In genomic region chr18:72672364-72673151, GRCh38 we compare ENCODE assay signal across 9 cellular contexts.
DNase-seq lines count a peak whose midpoint lies in the region; ATAC-seq and TF ChIP-seq lines count a peak whose summit lies in the region.
"Had no signal": no experiment of that assay in that cellular context is flagged by ENCODE, and none has a peak within 500 bp of the region (broad histone marks: within the 10 kb centered on the region; RNA-seq: fewer than 3 reads in every experiment).

No MANE protein-coding gene starts in this region.

- TF ChIP-seq POLR2A in gastrocnemius medialis (IDR thresholded peaks at IDR 0.05): no peak

- H3K27ac ChIP-seq in gastrocnemius medialis: no peak overlapping the region
- no peak overlapping the region for H3K27ac ChIP-seq in aorta (ENCODE audit: low read depth in 1 of 2, low read length in 2 of 2)

- ATAC-seq in HG02623 (IDR thresholded peaks at IDR 0.05; ENCODE audit: unreplicated experiment): peak; percentile 39
- ATAC-seq in gastrocnemius medialis: no peak
- ATAC-seq in aorta (ENCODE audit: low FRiP score): no peak
- ATAC-seq: mucosa of descending colon had no signal

- intact Hi-C loops in gastrocnemius medialis (cut with DNase I; ENCODE audit: low total_unique reads) (no loop called here), aorta (cut with DNase I) (no loop called here)

- TF ChIP-seq CTCF in AG09319 (IDR thresholded peaks at IDR 0.05; ENCODE audit: low read depth, low read length) (peak; percentile 61), GM12873 (IDR thresholded peaks at IDR 0.05; ENCODE audit: insufficient read depth, low read depth, low read length, missing control alignments) (peak; percentile 65), kidney epithelial cell (IDR thresholded peaks at IDR 0.05; ENCODE audit: insufficient read depth, low read length, poor library complexity, severe bottlenecking) (peak; percentile 76), gastrocnemius medialis (IDR thresholded peaks at IDR 0.05 in 4 of 5, conservative IDR thresholded peaks at IDR 0.05 in 1 of 5) (peak in 1 of 5 experiments; percentile 20)

- WGBS in aorta, 2 donors: 66 to 70% methylated on average over 9 of the region's 9 CpGs

- DNase-seq in AG09319 (ENCODE audit: extremely low read depth, low read depth) (no peak), NCI-H1092 (lab: John Stamatoyannopoulos, UW) (peak; percentile 4), amniotic stem cell (lab: John Stamatoyannopoulos, UW) (peak; percentile 2), kidney epithelial cell (ENCODE audit: low read depth) (no peak), gastrocnemius medialis (no peak), aorta (no peak)

- H3K4me3 ChIP-seq in kidney epithelial cell (ENCODE audit: low read depth, low read length) (no peak overlapping the region), gastrocnemius medialis (no peak overlapping the region), aorta (ENCODE audit: low read length in 2 of 2) (no peak overlapping the region)
- H3K4me3 ChIP-seq: mucosa of descending colon had no signal

- in situ Hi-C loops in gastrocnemius medialis (cut with MboI; ENCODE audit: low sequenced_read_pairs in 4 of 4): no loop called here

- H3K4me1 ChIP-seq in gastrocnemius medialis (no peaks in the 10 kb centered on the region), aorta (ENCODE audit: control insufficient read depth in 1 of 2, insufficient read depth in 2 of 2, low read length in 2 of 2) (no peaks in the 10 kb centered on the region)

- H3K36me3 ChIP-seq in kidney epithelial cell (ENCODE audit: control insufficient read depth, insufficient read depth, low read length): no peaks in the 10 kb centered on the region
- H3K36me3 ChIP-seq in gastrocnemius medialis: no peaks in the 10 kb centered on the region
- H3K36me3 ChIP-seq in aorta (ENCODE audit: control insufficient read depth in 1 of 2, insufficient read depth in 2 of 2, low read length in 1 of 2): no peaks in the 10 kb centered on the region

- no peaks in the 10 kb centered on the region for H3K9me3 ChIP-seq in gastrocnemius medialis
- H3K9me3 ChIP-seq in aorta (ENCODE audit: control insufficient read depth, low read length): no peaks in the 10 kb centered on the region
- H3K9me3 ChIP-seq: mucosa of descending colon had no signal

- H3K27me3 ChIP-seq in kidney epithelial cell (ENCODE audit: control insufficient read depth, insufficient read depth, low read length): no peaks in the 10 kb centered on the region
- H3K27me3 ChIP-seq in gastrocnemius medialis: no peaks in the 10 kb centered on the region
- H3K27me3 ChIP-seq in aorta (ENCODE audit: control insufficient read depth in 1 of 2, insufficient read depth in 2 of 2, low read length in 1 of 2): no peaks in the 10 kb centered on the region

Comparison
In these comparisons a context has a peak if more than half of its experiments do, and no peak if none do; other contexts are left out.
1. DNase-seq: peak in NCI-H1092 (single experiment) and amniotic stem cell (single experiment); none in AG09319 (single experiment), kidney epithelial cell (single experiment), gastrocnemius medialis (0 of 2) and aorta (0 of 2).